In genomic region chr14:24813819-24814259, GRCh38 we compare ENCODE assay signal across 1 cellular context.
A peak's percentile ranks its signal among the peaks of the same experiment; 100 is the strongest.
TF ChIP-seq lines count a peak whose summit lies in the region.

No MANE protein-coding gene starts in this region.

TF ChIP-seq in HepG2, 621 proteins besides CTCF, POLR2A, EP300 and RAD21 (continued from another document and continues in another):
- TF ChIP-seq PBX2 (CRISPR knock-in tag; IDR thresholded peaks at IDR 0.05) (no peak), CREB1 (IDR thresholded peaks at IDR 0.05) (no peak), CREB1 (CRISPR knock-in tag; IDR thresholded peaks at IDR 0.05) (no peak), PHF20 (CRISPR knock-in tag; IDR thresholded peaks at IDR 0.05) (no peak), SP2 (CRISPR knock-in tag; IDR thresholded peaks at IDR 0.05) (no peak), ZNF569 (CRISPR knock-in tag; IDR thresholded peaks at IDR 0.05; ENCODE audit: borderline replicate concordance) (no peak), ZNF446 (CRISPR knock-in tag; IDR thresholded peaks at IDR 0.05) (no peak), POLR2G (IDR thresholded peaks at IDR 0.05; ENCODE audit: low read depth, low read length) (no peak), GATA4 (IDR thresholded peaks at IDR 0.05; ENCODE audit: borderline replicate concordance, low read depth) (no peak), MIXL1 (CRISPR knock-in tag; IDR thresholded peaks at IDR 0.05) (0 out of 2 replicates have a peak, but pooled peaks have one; percentile 52), CHCHD3 (CRISPR knock-in tag; IDR thresholded peaks at IDR 0.05) (no peak), ZFP1 (CRISPR knock-in tag; IDR thresholded peaks at IDR 0.05) (no peak), SAP130 (CRISPR knock-in tag; IDR thresholded peaks at IDR 0.05; ENCODE audit: low read depth) (peak; percentile 34), ZNF557 (CRISPR knock-in tag; IDR thresholded peaks at IDR 0.05) (no peak), NR2F6 (IDR thresholded peaks at IDR 0.05) (no peak), NR2F6 (CRISPR knock-in tag; IDR thresholded peaks at IDR 0.05) (peak; percentile 42; the same call in 1 of the 2 replicates), HOXA9 (CRISPR knock-in tag; IDR thresholded peaks at IDR 0.05; ENCODE audit: borderline replicate concordance) (no peak), GZF1 (CRISPR knock-in tag; IDR thresholded peaks at IDR 0.05) (0 out of 2 replicates have a peak, but pooled peaks have one; percentile 45), IRF2 (CRISPR knock-in tag; IDR thresholded peaks at IDR 0.05) (0 out of 2 replicates have a peak, but pooled peaks have one; percentile 16), PHF21A (CRISPR knock-in tag; IDR thresholded peaks at IDR 0.05) (no peak), NR2C2 (CRISPR knock-in tag; IDR thresholded peaks at IDR 0.05; ENCODE audit: borderline replicate concordance) (peak; percentile 44; the same call in 1 of the 2 replicates), ZFP90 (CRISPR knock-in tag; IDR thresholded peaks at IDR 0.05; ENCODE audit: borderline replicate concordance) (no peak), PTBP1 (IDR thresholded peaks at IDR 0.05; ENCODE audit: low read depth, low read length, poor library complexity, severe bottlenecking) (no peak), ZNF10 (CRISPR knock-in tag; IDR thresholded peaks at IDR 0.05; ENCODE audit: borderline replicate concordance, low read depth) (no peak), HNF4G (IDR thresholded peaks at IDR 0.05; ENCODE audit: borderline replicate concordance, low read depth, low read length) (peak; percentile 77), HNF4G (CRISPR knock-in tag; IDR thresholded peaks at IDR 0.05; ENCODE audit: borderline replicate concordance, low read depth) (peak; percentile 82), ZSCAN29 (CRISPR knock-in tag; conservative IDR thresholded peaks at IDR 0.05) (no peak), ZBTB42 (CRISPR knock-in tag; IDR thresholded peaks at IDR 0.05) (no peak), BCL3 (CRISPR knock-in tag; IDR thresholded peaks at IDR 0.05) (no peak), TMF1 (CRISPR knock-in tag; IDR thresholded peaks at IDR 0.05; ENCODE audit: low read depth) (no peak), ZNF501 (CRISPR knock-in tag; IDR thresholded peaks at IDR 0.05) (peak; percentile 72; the same call in 1 of the 2 replicates)
- TF ChIP-seq, protein P1, sequence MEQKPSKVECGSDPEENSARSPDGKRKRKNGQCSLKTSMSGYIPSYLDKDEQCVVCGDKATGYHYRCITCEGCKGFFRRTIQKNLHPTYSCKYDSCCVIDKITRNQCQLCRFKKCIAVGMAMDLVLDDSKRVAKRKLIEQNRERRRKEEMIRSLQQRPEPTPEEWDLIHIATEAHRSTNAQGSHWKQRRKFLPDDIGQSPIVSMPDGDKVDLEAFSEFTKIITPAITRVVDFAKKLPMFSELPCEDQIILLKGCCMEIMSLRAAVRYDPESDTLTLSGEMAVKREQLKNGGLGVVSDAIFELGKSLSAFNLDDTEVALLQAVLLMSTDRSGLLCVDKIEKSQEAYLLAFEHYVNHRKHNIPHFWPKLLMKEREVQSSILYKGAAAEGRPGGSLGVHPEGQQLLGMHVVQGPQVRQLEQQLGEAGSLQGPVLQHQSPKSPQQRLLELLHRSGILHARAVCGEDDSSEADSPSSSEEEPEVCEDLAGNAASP (CRISPR knock-in tag; IDR thresholded peaks at IDR 0.05; ENCODE audit: borderline replicate concordance): 0 out of 2 replicates have a peak, but pooled peaks have one; percentile 22
- TF ChIP-seq, protein P2, sequence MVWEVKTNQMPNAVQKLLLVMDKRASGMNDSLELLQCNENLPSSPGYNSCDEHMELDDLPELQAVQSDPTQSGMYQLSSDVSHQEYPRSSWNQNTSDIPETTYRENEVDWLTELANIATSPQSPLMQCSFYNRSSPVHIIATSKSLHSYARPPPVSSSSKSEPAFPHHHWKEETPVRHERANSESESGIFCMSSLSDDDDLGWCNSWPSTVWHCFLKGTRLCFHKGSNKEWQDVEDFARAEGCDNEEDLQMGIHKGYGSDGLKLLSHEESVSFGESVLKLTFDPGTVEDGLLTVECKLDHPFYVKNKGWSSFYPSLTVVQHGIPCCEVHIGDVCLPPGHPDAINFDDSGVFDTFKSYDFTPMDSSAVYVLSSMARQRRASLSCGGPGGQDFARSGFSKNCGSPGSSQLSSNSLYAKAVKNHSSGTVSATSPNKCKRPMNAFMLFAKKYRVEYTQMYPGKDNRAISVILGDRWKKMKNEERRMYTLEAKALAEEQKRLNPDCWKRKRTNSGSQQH (CRISPR knock-in tag; IDR thresholded peaks at IDR 0.05; ENCODE audit: low read depth): no peak
- TF ChIP-seq, protein P3, sequence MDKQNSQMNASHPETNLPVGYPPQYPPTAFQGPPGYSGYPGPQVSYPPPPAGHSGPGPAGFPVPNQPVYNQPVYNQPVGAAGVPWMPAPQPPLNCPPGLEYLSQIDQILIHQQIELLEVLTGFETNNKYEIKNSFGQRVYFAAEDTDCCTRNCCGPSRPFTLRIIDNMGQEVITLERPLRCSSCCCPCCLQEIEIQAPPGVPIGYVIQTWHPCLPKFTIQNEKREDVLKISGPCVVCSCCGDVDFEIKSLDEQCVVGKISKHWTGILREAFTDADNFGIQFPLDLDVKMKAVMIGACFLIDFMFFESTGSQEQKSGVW (CRISPR knock-in tag; IDR thresholded peaks at IDR 0.05; ENCODE audit: borderline replicate concordance): no peak
- TF ChIP-seq, protein P4, sequence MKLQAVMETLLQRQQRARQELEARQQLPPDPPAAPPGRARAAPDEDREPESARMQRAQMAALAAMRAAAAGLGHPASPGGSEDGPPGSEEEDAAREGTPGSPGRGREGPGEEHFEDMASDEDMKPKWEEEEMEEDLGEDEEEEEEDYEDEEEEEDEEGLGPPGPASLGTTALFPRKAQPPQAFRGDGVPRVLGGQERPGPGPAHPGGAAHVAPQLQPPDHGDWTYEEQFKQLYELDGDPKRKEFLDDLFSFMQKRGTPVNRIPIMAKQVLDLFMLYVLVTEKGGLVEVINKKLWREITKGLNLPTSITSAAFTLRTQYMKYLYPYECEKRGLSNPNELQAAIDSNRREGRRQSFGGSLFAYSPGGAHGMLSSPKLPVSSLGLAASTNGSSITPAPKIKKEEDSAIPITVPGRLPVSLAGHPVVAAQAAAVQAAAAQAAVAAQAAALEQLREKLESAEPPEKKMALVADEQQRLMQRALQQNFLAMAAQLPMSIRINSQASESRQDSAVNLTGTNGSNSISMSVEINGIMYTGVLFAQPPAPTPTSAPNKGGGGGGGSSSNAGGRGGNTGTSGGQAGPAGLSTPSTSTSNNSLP (IDR thresholded peaks at IDR 0.05; ENCODE audit: low read depth, low read length): peak; percentile 47; the same call in 1 of the 2 replicates
- TF ChIP-seq, protein P5, sequence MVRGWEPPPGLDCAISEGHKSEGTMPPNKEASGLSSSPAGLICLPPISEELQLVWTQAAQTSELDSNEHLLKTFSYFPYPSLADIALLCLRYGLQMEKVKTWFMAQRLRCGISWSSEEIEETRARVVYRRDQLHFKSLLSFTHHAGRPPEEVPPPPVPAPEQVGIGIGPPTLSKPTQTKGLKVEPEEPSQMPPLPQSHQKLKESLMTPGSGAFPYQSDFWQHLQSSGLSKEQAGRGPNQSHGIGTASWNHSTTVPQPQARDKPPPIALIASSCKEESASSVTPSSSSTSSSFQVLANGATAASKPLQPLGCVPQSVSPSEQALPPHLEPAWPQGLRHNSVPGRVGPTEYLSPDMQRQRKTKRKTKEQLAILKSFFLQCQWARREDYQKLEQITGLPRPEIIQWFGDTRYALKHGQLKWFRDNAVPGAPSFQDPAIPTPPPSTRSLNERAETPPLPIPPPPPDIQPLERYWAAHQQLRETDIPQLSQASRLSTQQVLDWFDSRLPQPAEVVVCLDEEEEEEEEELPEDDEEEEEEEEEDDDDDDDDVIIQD (CRISPR knock-in tag; IDR thresholded peaks at IDR 0.05; ENCODE audit: low read depth): peak; percentile 45; the same call in 1 of the 2 replicates
- TF ChIP-seq, protein P6, sequence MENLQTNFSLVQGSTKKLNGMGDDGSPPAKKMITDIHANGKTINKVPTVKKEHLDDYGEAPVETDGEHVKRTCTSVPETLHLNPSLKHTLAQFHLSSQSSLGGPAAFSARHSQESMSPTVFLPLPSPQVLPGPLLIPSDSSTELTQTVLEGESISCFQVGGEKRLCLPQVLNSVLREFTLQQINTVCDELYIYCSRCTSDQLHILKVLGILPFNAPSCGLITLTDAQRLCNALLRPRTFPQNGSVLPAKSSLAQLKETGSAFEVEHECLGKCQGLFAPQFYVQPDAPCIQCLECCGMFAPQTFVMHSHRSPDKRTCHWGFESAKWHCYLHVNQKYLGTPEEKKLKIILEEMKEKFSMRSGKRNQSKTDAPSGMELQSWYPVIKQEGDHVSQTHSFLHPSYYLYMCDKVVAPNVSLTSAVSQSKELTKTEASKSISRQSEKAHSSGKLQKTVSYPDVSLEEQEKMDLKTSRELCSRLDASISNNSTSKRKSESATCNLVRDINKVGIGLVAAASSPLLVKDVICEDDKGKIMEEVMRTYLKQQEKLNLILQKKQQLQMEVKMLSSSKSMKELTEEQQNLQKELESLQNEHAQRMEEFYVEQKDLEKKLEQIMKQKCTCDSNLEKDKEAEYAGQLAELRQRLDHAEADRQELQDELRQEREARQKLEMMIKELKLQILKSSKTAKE (CRISPR knock-in tag; IDR thresholded peaks at IDR 0.05; ENCODE audit: borderline replicate concordance): no peak
- TF ChIP-seq, protein P7, sequence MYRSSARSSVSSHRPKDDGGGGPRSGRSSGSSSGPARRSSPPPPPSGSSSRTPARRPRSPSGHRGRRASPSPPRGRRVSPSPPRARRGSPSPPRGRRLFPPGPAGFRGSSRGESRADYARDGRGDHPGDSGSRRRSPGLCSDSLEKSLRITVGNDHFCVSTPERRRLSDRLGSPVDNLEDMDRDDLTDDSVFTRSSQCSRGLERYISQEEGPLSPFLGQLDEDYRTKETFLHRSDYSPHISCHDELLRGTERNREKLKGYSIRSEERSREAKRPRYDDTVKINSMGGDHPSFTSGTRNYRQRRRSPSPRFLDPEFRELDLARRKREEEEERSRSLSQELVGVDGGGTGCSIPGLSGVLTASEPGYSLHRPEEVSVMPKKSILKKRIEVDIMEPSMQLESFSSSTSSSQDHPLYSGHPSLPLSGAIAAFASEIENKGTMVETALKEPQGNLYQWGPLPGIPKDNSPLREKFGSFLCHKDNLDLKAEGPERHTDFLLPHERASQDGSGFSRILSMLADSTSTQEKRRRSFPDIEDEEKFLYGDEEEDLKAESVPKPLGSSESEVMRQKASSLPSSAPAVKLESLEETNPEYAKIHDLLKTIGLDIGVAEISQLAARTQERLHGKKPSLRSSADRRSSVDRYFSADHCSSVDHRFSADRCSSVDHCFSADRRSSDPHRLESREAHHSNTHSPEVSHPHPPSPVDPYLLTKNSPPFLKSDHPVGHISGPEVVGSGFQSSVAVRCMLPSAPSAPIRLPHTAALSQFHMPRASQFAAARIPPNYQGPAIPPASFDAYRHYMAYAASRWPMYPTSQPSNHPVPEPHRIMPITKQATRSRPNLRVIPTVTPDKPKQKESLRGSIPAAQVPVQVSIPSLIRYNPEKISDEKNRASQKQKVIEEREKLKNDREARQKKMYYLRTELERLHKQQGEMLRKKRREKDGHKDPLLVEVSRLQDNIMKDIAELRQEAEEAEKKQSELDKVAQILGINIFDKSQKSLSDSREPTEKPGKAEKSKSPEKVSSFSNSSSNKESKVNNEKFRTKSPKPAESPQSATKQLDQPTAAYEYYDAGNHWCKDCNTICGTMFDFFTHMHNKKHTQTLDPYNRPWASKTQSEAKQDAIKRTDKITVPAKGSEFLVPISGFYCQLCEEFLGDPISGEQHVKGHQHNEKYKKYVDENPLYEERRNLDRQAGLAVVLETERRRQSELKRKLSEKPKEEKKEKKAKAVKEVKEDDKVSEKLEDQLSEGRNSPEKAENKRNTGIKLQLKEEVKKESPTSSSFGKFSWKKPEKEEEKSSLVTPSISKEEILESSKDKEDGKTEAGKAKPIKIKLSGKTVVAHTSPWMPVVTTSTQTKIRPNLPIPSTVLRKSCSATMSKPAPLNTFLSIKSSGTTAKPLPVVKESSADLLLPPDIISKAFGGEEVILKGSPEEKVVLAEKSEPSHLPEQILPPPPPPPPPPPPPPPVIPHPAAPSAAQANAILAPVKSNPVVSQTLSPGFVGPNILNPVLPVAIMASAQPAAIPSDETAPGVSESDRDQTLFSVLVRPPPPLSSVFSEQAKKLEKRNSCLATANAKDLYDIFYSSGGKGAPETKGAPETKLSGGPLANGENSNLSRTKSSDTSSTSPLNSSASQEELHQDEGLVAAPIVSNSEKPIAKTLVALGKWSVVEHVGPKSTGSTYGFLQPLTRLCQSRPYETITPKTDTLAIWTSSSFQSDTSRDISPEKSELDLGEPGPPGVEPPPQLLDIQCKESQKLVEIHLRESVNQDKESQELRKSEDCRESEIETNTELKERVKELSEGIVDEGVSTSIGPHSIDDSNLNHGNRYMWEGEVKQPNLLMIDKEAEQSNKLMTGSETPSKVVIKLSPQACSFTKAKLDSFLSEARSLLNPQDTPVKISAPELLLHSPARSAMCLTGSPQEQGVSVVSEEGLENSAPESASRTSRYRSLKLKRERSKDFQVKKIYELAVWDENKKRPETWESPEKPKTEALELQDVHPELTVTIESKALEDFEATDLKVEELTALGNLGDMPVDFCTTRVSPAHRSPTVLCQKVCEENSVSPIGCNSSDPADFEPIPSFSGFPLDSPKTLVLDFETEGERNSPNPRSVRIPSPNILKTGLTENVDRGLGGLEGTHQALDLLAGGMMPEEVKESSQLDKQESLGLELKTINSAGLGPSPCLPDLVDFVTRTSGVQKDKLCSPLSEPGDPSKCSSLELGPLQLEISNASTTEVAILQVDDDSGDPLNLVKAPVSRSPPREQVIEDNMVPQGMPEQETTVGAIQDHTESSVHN (CRISPR knock-in tag; IDR thresholded peaks at IDR 0.05): no peak
